Comparison of ENCODE assay signal across 1 cellular context in genomic region chr12:56128669-56129209, GRCh38.
TF ChIP-seq lines count a peak whose summit lies in the region.

No MANE protein-coding gene starts in this region.

TF ChIP-seq in HCT116, 20 proteins besides CTCF, POLR2A, EP300 and RAD21 (continued from another document):
- TF ChIP-seq EZH2phosphoT487 (IDR thresholded peaks at IDR 0.05; ENCODE audit: borderline replicate concordance), result no peak
- peak; percentile 26; the same call in 1 of the 2 replicates for TF ChIP-seq SIN3A (IDR thresholded peaks at IDR 0.05; ENCODE audit: low read depth)
- TF ChIP-seq REST (IDR thresholded peaks at IDR 0.05; ENCODE audit: low read depth), result no peak
